In genomic region chr11:28730889-28731288, GRCh38 we compare ENCODE assay signal across 28 cellular contexts.
"Had no signal": no experiment of that assay in that cellular context is flagged by ENCODE, and none has a peak within 500 bp of the region (broad histone marks: within the 10 kb centered on the region; RNA-seq: fewer than 3 reads in every experiment).

No MANE protein-coding gene starts in this region.

- H3K27me3 ChIP-seq: ascending aorta, cardiac muscle cell, SJSA1 had no signal

- H3K27ac ChIP-seq: ascending aorta, cardiac muscle cell, coronary artery, SJSA1 had no signal

- H3K9me3 ChIP-seq: ascending aorta, SJSA1 had no signal

- ATAC-seq: activated CD8-positive, alpha-beta T cell treated with anti-CD3 and anti-CD28 coated beads, Interleukin-2, amount 10 ng/mL, durations not matched to agents 7 days and 5 days had no signal

- DNase-seq: activated CD4-positive, alpha-beta T cell treated with anti-CD3 and anti-CD28 coated beads, Interleukin-2, amount 10 ng/mL, durations not matched to agents 7 days and 5 days; activated CD4-positive, alpha-beta T cell treated with anti-CD3 and anti-CD28 coated beads, Interleukin-2, amount 50 U/mL, for 48 hours; activated CD8-positive, alpha-beta T cell treated with anti-CD3 and anti-CD28 coated beads, Interleukin-2, amount 10 ng/mL, durations not matched to agents 7 days and 5 days; activated gamma-delta T cell; activated naive CD4-positive, alpha-beta T cell treated with Interleukin-2 at 50 U/mL for 16 hours; activated naive CD8-positive, alpha-beta T cell treated with anti-CD3 and anti-CD28 coated beads, Interleukin-2, amount 10 ng/mL, durations not matched to agents 7 days and 5 days; activated T-cell treated with anti-CD3 and anti-CD28 coated beads, Interleukin-2, amount 50 U/mL, for 24 hours; amygdala; NCI-H1105; NCI-H1417 treated with DMSO at 0.1 percent for 48 hours; NCI-H187 treated with DMSO at 0.1 percent for 48 hours; NCI-H2081; NCI-H2171 treated with DMSO at 0.1 percent for 48 hours; NCI-H2227 treated with DMSO at 0.1 percent for 48 hours; NCI-H446 treated with DMSO at 0.1 percent for 48 hours; NCI-H524; NCI-H69; NCI-H82; NK-92 treated with Interleukin-12 subunit alpha and Interleukin-12 subunit beta, amount 100 ng/mL, for 24 hours; SHP77 treated with DMSO at 0.1 percent for 48 hours; SW 1271; T-helper 1 cell; T-helper 2 cell; T-helper 9 cell had no signal

- H3K4me3 ChIP-seq: ascending aorta, cardiac muscle cell, coronary artery, SJSA1 had no signal

- H3K36me3 ChIP-seq: ascending aorta, cardiac muscle cell, SJSA1 had no signal

- H3K4me1 ChIP-seq: ascending aorta had no signal
